ENCODE assay signal across 9 cellular contexts in the genomic region with DNA sequence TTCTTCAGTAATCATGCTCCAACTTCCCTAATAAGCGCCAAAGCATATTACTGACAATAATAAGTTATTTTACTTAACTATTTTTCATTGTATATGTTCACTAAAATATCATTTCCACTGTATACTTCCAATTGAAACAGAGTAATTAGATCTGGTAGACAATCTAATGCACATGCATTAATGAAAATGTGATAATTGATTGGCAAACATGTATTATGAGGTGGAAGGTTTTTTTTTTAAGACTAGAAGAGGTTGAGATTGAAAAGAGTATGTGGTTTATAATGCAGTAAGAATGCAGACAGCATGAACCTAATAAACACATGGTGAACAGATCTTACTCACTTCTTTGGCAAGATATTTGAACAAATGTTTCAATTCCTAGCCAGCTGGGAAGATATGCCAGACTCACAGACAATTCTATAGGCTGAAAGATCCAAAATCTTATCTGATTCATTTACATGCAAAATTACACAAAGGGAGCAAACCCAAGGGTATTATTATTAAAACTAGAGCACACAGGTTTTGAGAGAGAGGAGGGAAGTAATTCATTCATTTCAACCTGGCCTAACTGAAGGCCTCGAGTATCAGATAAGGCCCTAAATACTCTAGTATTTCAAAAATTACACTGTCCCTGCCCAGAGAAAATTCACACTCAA. TPM values are rescaled to one million over a fixed set of nuclear protein-coding genes. Genes with fewer than 3 reads are reported as not detected.
A peak's percentile ranks its signal among the peaks of the same experiment; 100 is the strongest.
DNase-seq lines count a peak whose midpoint lies in the region; ATAC-seq and TF ChIP-seq lines count a peak whose summit lies in the region.
"Had no signal": no experiment of that assay in that cellular context is flagged by ENCODE, and none has a peak within 500 bp of the region (broad histone marks: within the 10 kb centered on the region; RNA-seq: fewer than 3 reads in every experiment).

No MANE protein-coding gene starts in this region.

- peaks cover 10 to 36% (median 32%) of the 10 kb centered on the region in 4 donors for H3K4me1 Mint-ChIP-seq in naive thymus-derived CD8-positive, alpha-beta T cell

- no peak overlapping the region for H3K27ac ChIP-seq in OCI-LY7 (ENCODE audit: low read depth, low read length, poor library complexity, severe bottlenecking)
- H3K27ac ChIP-seq in psoas muscle, result peak overlapping the region; percentile 99

- H3K9ac ChIP-seq in ES-I3 (ENCODE audit: low read depth, low read length), result peak overlapping the region; percentile 95

- no peak for TF ChIP-seq CTCF in OCI-LY7 (conservative IDR thresholded peaks at IDR 0.05; ENCODE audit: low read length)
- TF ChIP-seq CTCF in epithelial cell of proximal tubule (conservative IDR thresholded peaks at IDR 0.05; ENCODE audit: low read depth, low read length), result no peak
- TF ChIP-seq CTCF in psoas muscle (IDR thresholded peaks at IDR 0.05), result no peak

- no peaks in the 10 kb centered on the region for H3K9me2 ChIP-seq in OCI-LY7 (ENCODE audit: insufficient read depth, low read length)

- peaks cover 20% of the 10 kb centered on the region for H3K4me1 ChIP-seq in ES-I3 (ENCODE audit: insufficient read depth, low read length)
- peaks cover 26% of the 10 kb centered on the region for H3K4me1 ChIP-seq in OCI-LY7 (ENCODE audit: insufficient read depth, low read length, poor library complexity, severe bottlenecking)
- peaks cover 63% of the 10 kb centered on the region for H3K4me1 ChIP-seq in psoas muscle

- H3K4me2 ChIP-seq in OCI-LY7 (ENCODE audit: low read length), result peak overlapping the region; percentile 22

- H3K4me3 Mint-ChIP-seq in naive thymus-derived CD8-positive, alpha-beta T cell, result peak overlapping the region in 3 of 10 donors; percentile 3 to 7 (median 4)
- H3K4me3 Mint-ChIP-seq: stimulated activated memory B cell treated with anti-CD40 and anti-IgM and Interleukin-4, amounts not matched to agents 10 μg/mL and 1 μg/mL and 100 μg/mL, for 72 hours had no signal

- POLR2A ChIA-PET in OCI-LY7 (lab: Charles Lee), result interaction anchor here (1.1 kb wide), 1 partner anchor 54 kb away, joined by 5 read pairs; no protein-coding TSS in a partner anchor
- POLR2A ChIA-PET in naive thymus-derived CD8-positive, alpha-beta T cell (lab: Charles Lee), result no interaction called here

- ATAC-seq in psoas muscle, result no peak
- ATAC-seq in naive thymus-derived CD8-positive, alpha-beta T cell, result no peak
- no peak for ATAC-seq in sciatic nerve

- H3K9me3 ChIP-seq in ES-I3 (ENCODE audit: control insufficient read depth, insufficient read depth, low read length) (no peaks in the 10 kb centered on the region), OCI-LY7 (ENCODE audit: low read length) (no peaks in the 10 kb centered on the region), psoas muscle (no peaks in the 10 kb centered on the region)

- no peaks in the 10 kb centered on the region for H3K9me3 Mint-ChIP-seq in naive thymus-derived CD8-positive, alpha-beta T cell

- peaks cover 29 to 58% (median 46%) of the 10 kb centered on the region in 5 donors for H3K27me3 Mint-ChIP-seq in naive thymus-derived CD8-positive, alpha-beta T cell

- no peak overlapping the region for H2AFZ ChIP-seq in OCI-LY7 (ENCODE audit: low read length)

- peak overlapping the region in 2 of 10 donors; percentile 3 to 4 for H3K27ac Mint-ChIP-seq in naive thymus-derived CD8-positive, alpha-beta T cell
- H3K27ac Mint-ChIP-seq: stimulated activated memory B cell treated with anti-CD40 and anti-IgM and Interleukin-4, amounts not matched to agents 10 μg/mL and 1 μg/mL and 100 μg/mL, for 72 hours had no signal

- no peaks in the 10 kb centered on the region for H3K36me3 ChIP-seq in ES-I3 (ENCODE audit: insufficient read depth, low read length)
- H3K36me3 ChIP-seq in OCI-LY7 (ENCODE audit: insufficient read depth, low read length), result no peaks in the 10 kb centered on the region
- no peaks in the 10 kb centered on the region for H3K36me3 ChIP-seq in psoas muscle (ENCODE audit: insufficient read depth in 1 of 2, low read depth in 1 of 2)

- DNase-seq in OCI-LY7 (ENCODE audit: low spot score) (no peak), epithelial cell of proximal tubule (ENCODE audit: low read depth) (no peak), psoas muscle (no peak), sciatic nerve (ENCODE audit: low spot score) (no peak)
- no peak for DNase-seq in naive thymus-derived CD8-positive, alpha-beta T cell
- no peak for DNase-seq in stimulated activated naive CD4-positive, alpha-beta T cell treated with Interleukin-2 at 50 U/mL for 16 hours (lab: John Stamatoyannopoulos, UW)
- no peak for DNase-seq in stimulated activated CD4-positive, alpha-beta T cell treated with anti-CD3 and anti-CD28 coated beads, Interleukin-4, amount 100 ng/mL, for 24 hours

- H3K36me3 Mint-ChIP-seq in naive thymus-derived CD8-positive, alpha-beta T cell, result peaks cover 0 to 2% (median 0%) of the 10 kb centered on the region in 3 donors
- H3K36me3 Mint-ChIP-seq: stimulated activated memory B cell treated with anti-CD40 and anti-IgM and Interleukin-4, amounts not matched to agents 10 μg/mL and 1 μg/mL and 100 μg/mL, for 72 hours had no signal

- intact Hi-C loops in OCI-LY7 (cut with micrococcal nuclease; ENCODE audit: unreplicated experiment) (no loop called here), psoas muscle (cut with DNase I) (loop anchor here in 1 of 2 donors (5.0 kb wide), 1 partner anchor 42 kb away; a partner anchor contains a TSS), sciatic nerve (cut with DNase I) (no loop called here)

- no TSS peak for BruUV-seq in OCI-LY7 (replicated peaks; lab: Mats Ljungman, UMichigan)

- no peak overlapping the region for H3K4me3 ChIP-seq in OCI-LY7 (ENCODE audit: low read depth, low read length, poor library complexity, severe bottlenecking)
- peak overlapping the region; percentile 84 for H3K4me3 ChIP-seq in epithelial cell of proximal tubule (ENCODE audit: low read depth, low read length)
- peak overlapping the region; percentile 85 for H3K4me3 ChIP-seq in psoas muscle

- no peaks in the 10 kb centered on the region for H3K27me3 ChIP-seq in psoas muscle (ENCODE audit: insufficient read depth in 3 of 3, low read length in 2 of 3)

- no peaks in the 10 kb centered on the region for H3K79me2 ChIP-seq in OCI-LY7 (ENCODE audit: insufficient read depth, low read depth, low read length)

- WGBS in psoas muscle, 3 donors, result 37 to 48% (median 42%) methylated on average over 2 of the region's 2 CpGs

- H4K20me1 ChIP-seq in OCI-LY7 (ENCODE audit: insufficient read depth, low read length), result peaks cover 15% of the 10 kb centered on the region; the same call in 1 of the 2 replicates

- CTCF ChIA-PET in OCI-LY7 (lab: Charles Lee; ENCODE audit: unreplicated experiment), result no interaction called here

RNA-seq across cellular contexts. Expression of a gene that starts 2.8 kb away (rescaled TPM):
- 0.06 TPM in 1 of 2 replicates, not detected in the other for total RNA-seq in OCI-LY7 (2014; rRNA removed; shearing (Covaris generic))
- 0.55 and 1.7 TPM in 2 replicates for total RNA-seq in OCI-LY7 (2022)
- 79.5 and 103 TPM in 2 replicates for total RNA-seq in epithelial cell of proximal tubule
- 100 to 1,000 TPM in 3 of 4 donors, 10 to 100 TPM in 1; 94.1 to 196 (median 133) TPM for total RNA-seq in psoas muscle
- 100 to 1,000 TPM in 2 of 3 donors, 10 to 100 TPM in 1; 95.3 to 262 (median 120) TPM for polyA plus RNA-seq in psoas muscle
- under 1 TPM; 0.42 to 0.63 TPM for total RNA-seq in naive thymus-derived CD8-positive, alpha-beta T cell
- polyA plus RNA-seq in naive thymus-derived CD8-positive, alpha-beta T cell, result under 1 TPM in 2 of 3 donors, not detected in 1; 0.10 to 0.12 TPM
- total RNA-seq in sciatic nerve, result 150 TPM

RNA-seq across cellular contexts. Expression of a gene that starts 43.1 kb away (rescaled TPM):
- total RNA-seq in OCI-LY7 (2014; rRNA removed; shearing (Covaris generic)), result 1.0 and 1.2 TPM in 2 replicates
- total RNA-seq in OCI-LY7 (2022) (3.9 and 4.0 TPM in 2 replicates), epithelial cell of proximal tubule (0.17 and 0.51 TPM in 2 replicates), psoas muscle (1 to 10 TPM; 1.2 to 3.9 (median 2.3) TPM), sciatic nerve (3.0 TPM)
- 1 to 10 TPM in 1 of 3 donors, under 1 TPM in 2; 0.65 to 3.9 (median 0.66) TPM for polyA plus RNA-seq in psoas muscle
- 1 to 10 TPM; 1.1 to 1.7 TPM for total RNA-seq in naive thymus-derived CD8-positive, alpha-beta T cell
- polyA plus RNA-seq in naive thymus-derived CD8-positive, alpha-beta T cell, result under 1 TPM; 0.30 to 0.88 (median 0.79) TPM

Comparison
In these comparisons a context has a peak if more than half of its experiments do, and no peak if none do; other contexts are left out.
1. RNA of a gene that starts 2.8 kb away (total RNA-seq): 150 TPM in sciatic nerve (single experiment), 94.1 to 196 TPM in psoas muscle and 79.5 to 103 TPM in epithelial cell of proximal tubule; 0.42 to 0.63 TPM in naive thymus-derived CD8-positive, alpha-beta T cell and 0.06 to 1.7 TPM in OCI-LY7; every median in the first group is over 10 times any median in the second.